ENCODE assay signal across 27 cellular contexts in the genomic region with DNA sequence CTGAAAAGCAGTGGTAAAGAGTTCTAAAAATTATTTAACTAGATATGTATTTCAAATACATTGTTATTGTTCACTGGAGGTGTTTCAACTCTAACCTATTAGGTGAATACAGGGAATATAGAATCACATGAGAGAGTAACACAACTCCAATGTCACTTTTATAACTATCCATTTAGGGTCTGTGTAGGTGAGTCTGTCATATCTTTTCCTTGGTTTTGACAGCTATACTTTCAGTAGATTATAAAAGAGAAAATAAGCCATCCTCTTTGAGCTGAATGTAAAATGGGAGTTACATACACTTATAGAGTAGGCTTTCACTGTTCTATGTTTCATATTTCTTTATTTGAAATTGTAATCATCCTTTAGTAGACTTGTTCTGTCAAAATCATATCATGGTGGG.
"Had no signal": no experiment of that assay in that cellular context is flagged by ENCODE, and none has a peak within 500 bp of the region (broad histone marks: within the 10 kb centered on the region; RNA-seq: fewer than 3 reads in every experiment).

No MANE protein-coding gene starts in this region.

- DNase-seq: colonic mucosa; effector CD8-positive, alpha-beta T cell; endodermal cell; erythroblast; esophagus squamous epithelium; kidney; left lung; naive thymus-derived CD8-positive, alpha-beta T cell; nephron progenitor cell; occipital lobe; ovary; posterior cingulate gyrus; psoas muscle; retina; right lobe of liver; small intestine; stimulated activated CD4-positive, alpha-beta T cell treated with anti-CD3 and anti-CD28 coated beads, Interleukin-12 subunit alpha, Interleukin-12 subunit beta, amount 100 ng/mL, for 4 hours; stimulated activated CD4-positive, alpha-beta T cell treated with anti-CD3 and anti-CD28 coated beads, Interleukin-1b, Interleukin-23, amount 100 ng/mL, for 48 hours; stimulated activated CD4-positive, alpha-beta T cell treated with anti-CD3 and anti-CD28 coated beads, Interleukin-4, amount 100 ng/mL, for 1 hour; stimulated activated CD8-positive, alpha-beta memory T cell treated with anti-CD3 and anti-CD28 coated beads, Interleukin-4, amount 100 ng/mL, for 48 hours; stimulated activated naive CD4-positive, alpha-beta T cell; stimulated activated naive CD8-positive, alpha-beta T cell treated with anti-CD3 and anti-CD28 coated beads, Interleukin-15, amount 100 ng/mL, for 72 hours; transverse colon; upper lobe of right lung; uterus had no signal

- H3K9me3 ChIP-seq: colonic mucosa, ovary, right lobe of liver, upper lobe of right lung, uterus had no signal

- H3K4me3 ChIP-seq: colonic mucosa, esophagus squamous epithelium, left lung, ovary, psoas muscle, right lobe of liver, suprapubic skin, transverse colon, upper lobe of right lung, uterus had no signal

- H3K27ac ChIP-seq: colonic mucosa, esophagus squamous epithelium, left lung, ovary, psoas muscle, right lobe of liver, suprapubic skin, transverse colon, upper lobe of right lung, uterus had no signal

- ATAC-seq: left lung; naive thymus-derived CD8-positive, alpha-beta T cell; psoas muscle; right lobe of liver; stimulated activated naive CD8-positive, alpha-beta T cell treated with anti-CD3 and anti-CD28 coated beads, Interleukin-15, amount 100 ng/mL, for 72 hours; upper lobe of right lung had no signal

- FAIRE-seq: frontal cortex, small intestine had no signal

- H3K4me1 ChIP-seq: colonic mucosa, esophagus squamous epithelium, left lung, psoas muscle, right lobe of liver, suprapubic skin, transverse colon, upper lobe of right lung, uterus had no signal

- H3K27me3 ChIP-seq: colonic mucosa, esophagus squamous epithelium, left lung, ovary, right lobe of liver, suprapubic skin, transverse colon, upper lobe of right lung, uterus had no signal

- H3K36me3 ChIP-seq: colonic mucosa, esophagus squamous epithelium, left lung, ovary, right lobe of liver, suprapubic skin, transverse colon, upper lobe of right lung, uterus had no signal
